Comparison of ENCODE assay signal across 1 cellular context in genomic region chr7:44522315-44522714, GRCh38.
TF ChIP-seq lines count a peak whose summit lies in the region.

No MANE protein-coding gene starts in this region.

TF ChIP-seq in IMR-90, 13 proteins besides CTCF, POLR2A, EP300 and RAD21:
- TF ChIP-seq MAFK (IDR thresholded peaks at IDR 0.05; ENCODE audit: low read depth, low read length) (no peak), NFE2L2 (IDR thresholded peaks at IDR 0.05; ENCODE audit: low read depth, low read length) (no peak), MXI1 (IDR thresholded peaks at IDR 0.05; ENCODE audit: borderline replicate concordance, low read depth, low read length) (no peak)
